ENCODE assay signal across 8 cellular contexts in the genomic region with DNA sequence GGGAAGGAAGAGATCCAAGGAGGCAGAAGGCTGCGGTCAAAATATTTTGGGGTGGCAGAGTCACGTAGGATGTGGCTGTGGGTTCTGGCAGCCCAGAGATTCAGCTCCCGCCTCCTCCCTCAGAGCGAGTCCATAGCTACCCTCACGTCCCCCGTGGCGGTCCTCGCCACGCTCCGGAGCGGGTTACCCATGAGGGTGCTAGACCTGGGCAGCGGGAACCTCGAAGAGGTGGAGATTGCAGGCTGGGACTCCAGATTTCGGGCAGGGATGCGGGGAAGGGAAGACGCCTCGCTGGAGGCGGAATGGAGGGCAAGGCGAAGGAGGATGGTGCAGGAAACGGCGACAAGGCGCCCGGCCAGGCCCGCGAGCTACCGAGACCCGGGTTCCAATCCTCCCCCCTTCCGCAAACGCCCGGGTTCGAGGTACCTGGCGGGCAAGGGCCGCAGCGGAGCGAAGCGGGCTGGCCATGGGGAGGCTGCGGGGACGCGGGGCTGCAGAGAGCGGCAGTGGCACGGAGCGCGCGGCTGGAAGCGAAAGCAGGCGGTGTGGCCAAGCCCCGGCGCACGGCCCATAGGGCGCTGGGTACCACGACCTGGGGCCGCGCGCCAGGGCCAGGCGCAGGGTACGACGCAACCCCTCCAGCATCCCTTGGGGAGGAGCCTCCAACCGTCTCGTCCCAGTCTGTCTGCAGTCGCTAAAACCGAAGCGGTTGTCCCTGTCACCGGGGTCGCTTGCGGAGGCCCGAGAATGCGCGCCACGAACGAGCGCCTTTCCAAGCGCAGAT. TPM values are rescaled to one million over a fixed set of nuclear protein-coding genes. Genes with fewer than 3 reads are reported as not detected.
DNase-seq lines count a peak whose midpoint lies in the region; ATAC-seq, FAIRE-seq and TF ChIP-seq lines count a peak whose summit lies in the region.

No MANE protein-coding gene starts in this region.

- 1 to 5% (median 3%) methylated on average over 41 to 72 of the region's 72 CpGs for whole genome bisulfite sequencing in spleen, 5 donors

- H3K36me3 ChIP-seq in keratinocyte (ENCODE audit: control insufficient read depth in 2 of 2, extremely low read depth in 1 of 2, insufficient read depth in 2 of 2, low read length in 2 of 2) (no peaks in the 10 kb centered on the region), spleen (no peaks in the 10 kb centered on the region)

- H4K20me1 ChIP-seq in keratinocyte (ENCODE audit: control insufficient read depth, extremely low read depth, insufficient read depth, low read length): no peaks in the 10 kb centered on the region

- no peaks in the 10 kb centered on the region for H3K79me2 ChIP-seq in keratinocyte (ENCODE audit: control insufficient read depth, insufficient read depth, low read length)

- peak; percentile 38 for DNase-seq in activated CD4-positive, CD25-positive, alpha-beta regulatory T cell treated with anti-CD3 and anti-CD28 coated beads, Interleukin-2, amount 50 U/mL, for 72 hours
- no peak for DNase-seq in activated CD4-positive, CD25-positive, alpha-beta regulatory T cell (lab: John Stamatoyannopoulos, UW)
- DNase-seq in cardiac fibroblast (ENCODE audit: low read depth in 2 of 2): peak; percentile 41 to 53
- DNase-seq in keratinocyte (ENCODE audit: low read depth, low spot score): no peak
- DNase-seq in spleen: peak; percentile 82
- DNase-seq in NCI-H1436 (lab: John Stamatoyannopoulos, UW): no peak
- DNase-seq in mesenteric fat pad (ENCODE audit: low spot score): no peak

- H3K27me3 ChIP-seq in keratinocyte (ENCODE audit: control insufficient read depth, extremely low read depth, insufficient read depth, low read length) (no peaks in the 10 kb centered on the region), spleen (replicated peaks in 1 of 7) (peaks cover 0 to 42% (median 29%) of the 10 kb centered on the region in 7 donors)

- TF ChIP-seq POLR2A in spleen (IDR thresholded peaks at IDR 0.05): no peak

- no peak overlapping the region for H3K27ac ChIP-seq in keratinocyte (ENCODE audit: control insufficient read depth, insufficient read depth, low read length)
- H3K27ac ChIP-seq in spleen: peak overlapping the region in 3 of 8 donors; percentile 22 to 89 (median 80)

- H3K9ac ChIP-seq in keratinocyte (ENCODE audit: control insufficient read depth, extremely low read depth, insufficient read depth, low read length): peak overlapping the region; percentile 62

- H3K4me1 ChIP-seq in keratinocyte (ENCODE audit: control insufficient read depth, extremely low read depth, insufficient read depth, low read length) (peaks cover 30% of the 10 kb centered on the region), spleen (peaks cover 9 to 43% (median 31%) of the 10 kb centered on the region in 6 donors)

- H3K4me3 ChIP-seq in cardiac fibroblast (replicated peaks in 1 of 2; ENCODE audit: low read depth in 2 of 2, low read length in 2 of 2): peak overlapping the region; percentile 57 to 69
- peak overlapping the region; percentile 41 to 60 (median 52) for H3K4me3 ChIP-seq in keratinocyte (ENCODE audit: control insufficient read depth in 2 of 3, extremely low read depth in 1 of 3, insufficient read depth in 2 of 3, low read depth in 1 of 3, low read length in 3 of 3)
- peak overlapping the region; percentile 35 to 79 (median 60) for H3K4me3 ChIP-seq in spleen

- TF ChIP-seq CTCF in cardiac fibroblast (IDR thresholded peaks at IDR 0.05; ENCODE audit: low read depth, low read length): no peak
- TF ChIP-seq CTCF in keratinocyte (optimal IDR thresholded peaks at IDR 0.05 in 1 of 3, IDR thresholded peaks at IDR 0.05 in 1 of 3, conservative IDR thresholded peaks at IDR 0.05 in 1 of 3; ENCODE audit: extremely low read depth in 1 of 3, insufficient read depth in 2 of 3, low read length in 3 of 3): no peak
- TF ChIP-seq CTCF in spleen (IDR thresholded peaks at IDR 0.05 in 8 of 11, conservative IDR thresholded peaks at IDR 0.05 in 3 of 11): no peak

- peak overlapping the region; percentile 89 for H2AFZ ChIP-seq in keratinocyte (ENCODE audit: control insufficient read depth, low read length)

- no peaks in the 10 kb centered on the region for H3K9me1 ChIP-seq in keratinocyte (ENCODE audit: control insufficient read depth, extremely low read depth, insufficient read depth, low read length)

- no peaks in the 10 kb centered on the region for H3K9me3 ChIP-seq in keratinocyte (ENCODE audit: control insufficient read depth, low read depth, low read length)
- H3K9me3 ChIP-seq in spleen: no peaks in the 10 kb centered on the region

- FAIRE-seq in keratinocyte (lab: Jason Lieb, UNC): no peak

- intact Hi-C loops in spleen (cut with DNase I; ENCODE audit: low total_unique reads): no loop called here

- H3K4me2 ChIP-seq in keratinocyte (ENCODE audit: control insufficient read depth, extremely low read depth, insufficient read depth, low read depth, low read length): peak overlapping the region; percentile 86

- dilution Hi-C loops in keratinocyte (cut with MboI; ENCODE audit: extremely low pct_ligation_motif_present, low sequenced_read_pairs): no loop called here

- ATAC-seq in HG03571 (IDR thresholded peaks at IDR 0.05; ENCODE audit: unreplicated experiment): peak; percentile 42

RNA-seq across cellular contexts. Expression of gene BCAT1, which starts 46.2 kb away (rescaled TPM):
- 2.5 to 6.5 TPM (median 3.3 TPM) in 3 replicates for polyA plus RNA-seq in keratinocyte
- polyA plus RNA-seq in keratinocyte (2011; ENCODE audit: low read depth): 3.4 TPM
- 3.3 and 4.3 TPM in 2 replicates for polyA plus RNA-seq in keratinocyte (2011; cell fraction: cytosol; rRNA removed)
- 2.1 and 3.8 TPM in 2 replicates for polyA plus RNA-seq in keratinocyte (2011; cell fraction: nucleus; rRNA removed)
- 2.1 and 13.2 TPM in 2 replicates for polyA plus RNA-seq in keratinocyte (2012; ENCODE audit: low replicate concordance)
- polyA minus RNA-seq in keratinocyte: 8.1 to 14.4 TPM (median 12.3 TPM) in 3 replicates
- polyA minus RNA-seq in keratinocyte (2011; cell fraction: cytosol; rRNA and poly(A)+ RNA removed): 7.5 TPM
- 3.7 and 9.1 TPM in 2 replicates for polyA minus RNA-seq in keratinocyte (2011; cell fraction: nucleus; rRNA and poly(A)+ RNA removed)
- 10 to 100 TPM in 5 of 7 donors, 1 to 10 TPM in 2; 7.1 to 18.4 (median 12.5) TPM for total RNA-seq in spleen
- 1 to 10 TPM in 2 of 3 donors, under 1 TPM in 1; 0.54 to 2.7 (median 2.1) TPM for polyA plus RNA-seq in spleen
- 40.8 TPM for total RNA-seq in mesenteric fat pad

Comparison
In these comparisons a context has a peak if more than half of its experiments do, and no peak if none do; other contexts are left out.
1. DNase-seq: peak in activated CD4-positive, CD25-positive, alpha-beta regulatory T cell treated with anti-CD3 and anti-CD28 coated beads, Interleukin-2, amount 50 U/mL, for 72 hours (single experiment), cardiac fibroblast (2 of 2) and spleen (single experiment); none in activated CD4-positive, CD25-positive, alpha-beta regulatory T cell (0 of 4), keratinocyte (single experiment), NCI-H1436 (single experiment) and mesenteric fat pad (single experiment).
2. Peak in every context shown above with its lines, with median percentiles within 50 percentile points of each other: H3K4me3 ChIP-seq.